ENCODE assay signal across 1 cellular context in genomic region chr16:30956601-30957455, GRCh38.
TF ChIP-seq lines count a peak whose summit lies in the region.

No MANE protein-coding gene starts in this region.

TF ChIP-seq in HepG2, 621 proteins besides CTCF, POLR2A, EP300 and RAD21 (continued from another document):
- TF ChIP-seq ZNF704 (CRISPR knock-in tag; IDR thresholded peaks at IDR 0.05; ENCODE audit: borderline replicate concordance), result 0 out of 2 replicates have a peak, but pooled peaks have one; percentile 85
- TF ChIP-seq MAX (IDR thresholded peaks at IDR 0.05), result peak; percentile 66
- TF ChIP-seq ARNT2 (CRISPR knock-in tag; IDR thresholded peaks at IDR 0.05; ENCODE audit: low read depth), result no peak; the same call in 1 of the 2 replicates
- TF ChIP-seq ZNF605 (CRISPR knock-in tag; IDR thresholded peaks at IDR 0.05), result no peak
- TF ChIP-seq ZNF234 (CRISPR knock-in tag; conservative IDR thresholded peaks at IDR 0.05), result no peak
- no peak for TF ChIP-seq ZNF280B (CRISPR knock-in tag; IDR thresholded peaks at IDR 0.05; ENCODE audit: borderline replicate concordance)
- no peak for TF ChIP-seq ZBTB1 (CRISPR knock-in tag; IDR thresholded peaks at IDR 0.05; ENCODE audit: borderline replicate concordance)
- peak; percentile 67; the same call in 1 of the 2 replicates for TF ChIP-seq ZNF3 (CRISPR knock-in tag; IDR thresholded peaks at IDR 0.05)
- TF ChIP-seq ZNF441 (CRISPR knock-in tag; IDR thresholded peaks at IDR 0.05; ENCODE audit: borderline replicate concordance), result peak; percentile 14; the same call in 1 of the 2 replicates
- no peak for TF ChIP-seq SOX6 (IDR thresholded peaks at IDR 0.05)
- TF ChIP-seq SOX6 (CRISPR knock-in tag; IDR thresholded peaks at IDR 0.05), result no peak; the same call in 1 of the 2 replicates
- peak; percentile 43; the same call in 1 of the 2 replicates for TF ChIP-seq RXRB (CRISPR knock-in tag; IDR thresholded peaks at IDR 0.05; ENCODE audit: borderline replicate concordance)
- peak; percentile 24; the same call in 1 of the 2 replicates for TF ChIP-seq MYPOP (CRISPR knock-in tag; IDR thresholded peaks at IDR 0.05)
- no peak; the same call in 1 of the 2 replicates for TF ChIP-seq UBTF (CRISPR knock-in tag; IDR thresholded peaks at IDR 0.05)
- no peak for TF ChIP-seq ATF4 (CRISPR knock-in tag; IDR thresholded peaks at IDR 0.05)
- no peak for TF ChIP-seq MAFF (IDR thresholded peaks at IDR 0.05; ENCODE audit: low read depth, low read length)
- TF ChIP-seq ZBTB25 (CRISPR knock-in tag; IDR thresholded peaks at IDR 0.05), result no peak
- TF ChIP-seq ZNF10 (CRISPR knock-in tag; IDR thresholded peaks at IDR 0.05; ENCODE audit: borderline replicate concordance, low read depth), result no peak
- no peak for TF ChIP-seq RFX1 (IDR thresholded peaks at IDR 0.05)
- TF ChIP-seq TEF (CRISPR knock-in tag; IDR thresholded peaks at IDR 0.05), result no peak; the same call in 1 of the 2 replicates
- TF ChIP-seq ZNF276 (CRISPR knock-in tag; IDR thresholded peaks at IDR 0.05; ENCODE audit: low read depth), result no peak
- no peak for TF ChIP-seq ZNF550 (CRISPR knock-in tag; IDR thresholded peaks at IDR 0.05; ENCODE audit: borderline replicate concordance)
- TF ChIP-seq ZNF703 (CRISPR knock-in tag; IDR thresholded peaks at IDR 0.05; ENCODE audit: borderline replicate concordance), result no peak; the same call in 1 of the 2 replicates
- TF ChIP-seq ONECUT2 (CRISPR knock-in tag; IDR thresholded peaks at IDR 0.05), result 0 out of 2 replicates have a peak, but pooled peaks have one; percentile 26
- TF ChIP-seq ZNF746 (CRISPR knock-in tag; IDR thresholded peaks at IDR 0.05), result 0 out of 2 replicates have a peak, but pooled peaks have one; percentile 65
- TF ChIP-seq RARA (CRISPR knock-in tag; IDR thresholded peaks at IDR 0.05), result peak; percentile 32; the same call in 1 of the 2 replicates
- TF ChIP-seq TAF15 (IDR thresholded peaks at IDR 0.05; ENCODE audit: low read depth, low read length, poor library complexity, severe bottlenecking), result peak; percentile 5
- TF ChIP-seq CHCHD3 (CRISPR knock-in tag; IDR thresholded peaks at IDR 0.05), result no peak
TF ChIP-seq in HepG2: peak in this region for 179.
